ENCODE assay signal across 11 cellular contexts in genomic region chr19:17749912-17750317, GRCh38. TPM values are rescaled to one million over a fixed set of nuclear protein-coding genes. Genes with fewer than 3 reads are reported as not detected.
DNase-seq lines count a peak whose midpoint lies in the region; ATAC-seq and TF ChIP-seq lines count a peak whose summit lies in the region.
"Had no signal": no experiment of that assay in that cellular context is flagged by ENCODE, and none has a peak within 500 bp of the region (broad histone marks: within the 10 kb centered on the region; RNA-seq: fewer than 3 reads in every experiment).

No MANE protein-coding gene starts in this region.

- H3K9ac ChIP-seq in smooth muscle cell (ENCODE audit: low read depth) = no peak overlapping the region

- no peaks in the 10 kb centered on the region for H3K79me2 ChIP-seq in smooth muscle cell (ENCODE audit: low read depth)

- H3K4me2 ChIP-seq in smooth muscle cell = no peak overlapping the region

- no peak for ATAC-seq in stimulated activated memory B cell treated with anti-CD40 and anti-IgM and Interleukin-4, amounts not matched to agents 10 μg/mL and 1 μg/mL and 100 μg/mL, for 72 hours
- no peak for ATAC-seq in HG03196 (IDR thresholded peaks at IDR 0.05; ENCODE audit: unreplicated experiment)
- ATAC-seq: gastroesophageal sphincter had no signal

- H3K4me3 ChIP-seq in HL-60 (replicated peaks; ENCODE audit: insufficient read depth, low read length) (no peak overlapping the region), smooth muscle cell (no peak overlapping the region)
- H3K4me3 ChIP-seq: gastroesophageal sphincter had no signal

- peak in 1 of 2 experiments; percentile 17 for DNase-seq in HL-60 (ENCODE audit: low read depth in 1 of 2, low spot score in 1 of 2)
- DNase-seq in activated CD4-positive, alpha-beta memory T cell treated with anti-CD3 and anti-CD28 coated beads, Interleukin-2, amount 10 ng/mL, durations not matched to agents 7 days and 5 days = peak; percentile 51
- peak; percentile 43 for DNase-seq in ecto neural progenitor cell (ENCODE audit: low spot score)
- no peak for DNase-seq in type B pancreatic cell (ENCODE audit: extremely low spot score, unreplicated experiment)
- no peak for DNase-seq in smooth muscle cell (lab: John Stamatoyannopoulos, UW; ENCODE audit: unreplicated experiment)
- DNase-seq: GDM1, stomach had no signal

- no peak for TF ChIP-seq CTCF in HL-60 (IDR thresholded peaks at IDR 0.05; ENCODE audit: insufficient read depth, low read length)
- TF ChIP-seq CTCF in type B pancreatic cell (conservative IDR thresholded peaks at IDR 0.05) = no peak
- no peak for TF ChIP-seq CTCF in smooth muscle cell (IDR thresholded peaks at IDR 0.05; ENCODE audit: borderline replicate concordance, insufficient read depth, poor library complexity, severe bottlenecking)

- no peaks in the 10 kb centered on the region for H3K9me3 Mint-ChIP-seq in activated CD4-positive, alpha-beta memory T cell treated with anti-CD3 and anti-CD28 coated beads, Interleukin-2, amount 10 ng/mL, durations not matched to agents 7 days and 5 days
- H3K9me3 Mint-ChIP-seq in stimulated activated memory B cell treated with anti-CD40 and anti-IgM and Interleukin-4, amounts not matched to agents 10 μg/mL and 1 μg/mL and 100 μg/mL, for 72 hours = no peaks in the 10 kb centered on the region
- no peaks in the 10 kb centered on the region for H3K9me3 Mint-ChIP-seq in type B pancreatic cell

- H3K4me1 ChIP-seq in smooth muscle cell (ENCODE audit: low read depth) = peaks cover 3% of the 10 kb centered on the region

- POLR2A ChIA-PET in activated CD4-positive, alpha-beta memory T cell treated with anti-CD3 and anti-CD28 coated beads, Interleukin-2, amount 10 ng/mL, durations not matched to agents 7 days and 5 days (lab: Charles Lee) = interaction anchor here (1.5 to 3.5 kb wide), 6 partner anchors 8 to 183 kb away, joined by 4 to 25 read pairs (median 11); partner anchors contain the start of genes CCDC124, MAP1S and RPL18A

- CTCF ChIA-PET in activated CD4-positive, alpha-beta memory T cell treated with anti-CD3 and anti-CD28 coated beads, Interleukin-2, amount 10 ng/mL, durations not matched to agents 7 days and 5 days (lab: Charles Lee) = interaction anchor here (0.9 to 2.3 kb wide), 3 partner anchors 16 to 144 kb away, joined by 3 to 12 read pairs (median 10); partner anchors contain the start of gene RPL18A

- no peaks in the 10 kb centered on the region for H3K36me3 ChIP-seq in smooth muscle cell (ENCODE audit: low read depth)
- H3K36me3 ChIP-seq: gastroesophageal sphincter, stomach had no signal

- no peaks in the 10 kb centered on the region for H4K20me1 ChIP-seq in smooth muscle cell (ENCODE audit: low read depth)

- no peaks in the 10 kb centered on the region for H3F3A ChIP-seq in smooth muscle cell (ENCODE audit: low read depth)

- 67% methylated on average over 8 of the region's 8 CpGs for WGBS in smooth muscle cell (ENCODE audit: low lambda C conversion rate)

- H2AFZ ChIP-seq in smooth muscle cell (ENCODE audit: low read depth) = no peak overlapping the region

- peaks cover 26% of the 10 kb centered on the region for H3K36me3 Mint-ChIP-seq in activated CD4-positive, alpha-beta memory T cell treated with anti-CD3 and anti-CD28 coated beads, Interleukin-2, amount 10 ng/mL, durations not matched to agents 7 days and 5 days (ENCODE audit: low read depth)
- peaks cover 5% of the 10 kb centered on the region for H3K36me3 Mint-ChIP-seq in stimulated activated memory B cell treated with anti-CD40 and anti-IgM and Interleukin-4, amounts not matched to agents 10 μg/mL and 1 μg/mL and 100 μg/mL, for 72 hours
- no peaks in the 10 kb centered on the region for H3K36me3 Mint-ChIP-seq in type B pancreatic cell

- H3K27ac ChIP-seq in HL-60 (replicated peaks) = peak overlapping the region; percentile 88
- H3K27ac ChIP-seq in smooth muscle cell (ENCODE audit: low read depth) = no peak overlapping the region
- H3K27ac ChIP-seq: gastroesophageal sphincter had no signal

- H3K4me1 Mint-ChIP-seq in activated CD4-positive, alpha-beta memory T cell treated with anti-CD3 and anti-CD28 coated beads, Interleukin-2, amount 10 ng/mL, durations not matched to agents 7 days and 5 days = peaks cover 54% of the 10 kb centered on the region
- H3K4me1 Mint-ChIP-seq in stimulated activated memory B cell treated with anti-CD40 and anti-IgM and Interleukin-4, amounts not matched to agents 10 μg/mL and 1 μg/mL and 100 μg/mL, for 72 hours = peaks cover 74% of the 10 kb centered on the region
- H3K4me1 Mint-ChIP-seq in type B pancreatic cell (ENCODE audit: unreplicated experiment) = peaks cover 3% of the 10 kb centered on the region

- H3K4me3 Mint-ChIP-seq in activated CD4-positive, alpha-beta memory T cell treated with anti-CD3 and anti-CD28 coated beads, Interleukin-2, amount 10 ng/mL, durations not matched to agents 7 days and 5 days = peak overlapping the region; percentile 86
- H3K4me3 Mint-ChIP-seq in stimulated activated memory B cell treated with anti-CD40 and anti-IgM and Interleukin-4, amounts not matched to agents 10 μg/mL and 1 μg/mL and 100 μg/mL, for 72 hours = peak overlapping the region; percentile 51
- H3K4me3 Mint-ChIP-seq in type B pancreatic cell = no peak overlapping the region

- H3K27me3 Mint-ChIP-seq in activated CD4-positive, alpha-beta memory T cell treated with anti-CD3 and anti-CD28 coated beads, Interleukin-2, amount 10 ng/mL, durations not matched to agents 7 days and 5 days = no peaks in the 10 kb centered on the region
- no peaks in the 10 kb centered on the region for H3K27me3 Mint-ChIP-seq in stimulated activated memory B cell treated with anti-CD40 and anti-IgM and Interleukin-4, amounts not matched to agents 10 μg/mL and 1 μg/mL and 100 μg/mL, for 72 hours
- H3K27me3 Mint-ChIP-seq in type B pancreatic cell = peaks cover 6% of the 10 kb centered on the region

- peak overlapping the region; percentile 83 for H3K27ac Mint-ChIP-seq in activated CD4-positive, alpha-beta memory T cell treated with anti-CD3 and anti-CD28 coated beads, Interleukin-2, amount 10 ng/mL, durations not matched to agents 7 days and 5 days
- peak overlapping the region; percentile 96 for H3K27ac Mint-ChIP-seq in stimulated activated memory B cell treated with anti-CD40 and anti-IgM and Interleukin-4, amounts not matched to agents 10 μg/mL and 1 μg/mL and 100 μg/mL, for 72 hours
- H3K27ac Mint-ChIP-seq in type B pancreatic cell = no peak overlapping the region

- H3K9me3 ChIP-seq in smooth muscle cell (replicated peaks; ENCODE audit: low read depth) = no peaks in the 10 kb centered on the region
- H3K9me3 ChIP-seq: gastroesophageal sphincter, stomach had no signal

- H3K27me3 ChIP-seq in HL-60 (ENCODE audit: insufficient read depth, poor library complexity, severe bottlenecking) (no peaks in the 10 kb centered on the region), smooth muscle cell (ENCODE audit: low read depth) (no peaks in the 10 kb centered on the region)
- H3K27me3 ChIP-seq: gastroesophageal sphincter, stomach had no signal

RNA-seq across cellular contexts. Expression of gene FCHO1, which starts 1.4 kb away (rescaled TPM):
- total RNA-seq in activated CD4-positive, alpha-beta memory T cell treated with anti-CD3 and anti-CD28 coated beads, Interleukin-2, amount 10 ng/mL, durations not matched to agents 7 days and 5 days = 10 to 100 TPM; 64.8 to 76.7 TPM
- total RNA-seq in type B pancreatic cell (ENCODE audit: low replicate concordance) (2.5 and 4.4 TPM in 2 replicates), smooth muscle cell (1.0 and 18.0 TPM in 2 replicates)
- 5.3 and 5.7 TPM in 2 replicates for polyA plus RNA-seq in smooth muscle cell

RNA-seq across cellular contexts. Expression of gene MAP1S, which starts 30.6 kb away (rescaled TPM):
- 10 to 100 TPM; 66.2 to 76.2 TPM for total RNA-seq in activated CD4-positive, alpha-beta memory T cell treated with anti-CD3 and anti-CD28 coated beads, Interleukin-2, amount 10 ng/mL, durations not matched to agents 7 days and 5 days
- total RNA-seq in type B pancreatic cell (ENCODE audit: low replicate concordance) (87.1 and 93.6 TPM in 2 replicates), smooth muscle cell (10.2 and 11.7 TPM in 2 replicates)
- polyA plus RNA-seq in smooth muscle cell = 55.5 and 62.1 TPM in 2 replicates

RNA-seq across cellular contexts. Expression of gene B3GNT3, which starts 45.0 kb away (rescaled TPM):
- not detected for total RNA-seq in activated CD4-positive, alpha-beta memory T cell treated with anti-CD3 and anti-CD28 coated beads, Interleukin-2, amount 10 ng/mL, durations not matched to agents 7 days and 5 days
- total RNA-seq in type B pancreatic cell (ENCODE audit: low replicate concordance) = 12.3 and 22.6 TPM in 2 replicates
- total RNA-seq in smooth muscle cell = 0.67 and 2.8 TPM in 2 replicates
- 0.56 TPM in 1 of 2 replicates, not detected in the other for polyA plus RNA-seq in smooth muscle cell
- total RNA-seq: lung microvascular endothelial cell had no signal

Comparison
In these comparisons a context has a peak if more than half of its experiments do, and no peak if none do; other contexts are left out.
1. DNase-seq: peak in activated CD4-positive, alpha-beta memory T cell treated with anti-CD3 and anti-CD28 coated beads, Interleukin-2, amount 10 ng/mL, durations not matched to agents 7 days and 5 days (single experiment) and ecto neural progenitor cell (single experiment); none in type B pancreatic cell (single experiment) and smooth muscle cell (single experiment).